Comparison of ENCODE assay signal across 10 cellular contexts in the genomic region with DNA sequence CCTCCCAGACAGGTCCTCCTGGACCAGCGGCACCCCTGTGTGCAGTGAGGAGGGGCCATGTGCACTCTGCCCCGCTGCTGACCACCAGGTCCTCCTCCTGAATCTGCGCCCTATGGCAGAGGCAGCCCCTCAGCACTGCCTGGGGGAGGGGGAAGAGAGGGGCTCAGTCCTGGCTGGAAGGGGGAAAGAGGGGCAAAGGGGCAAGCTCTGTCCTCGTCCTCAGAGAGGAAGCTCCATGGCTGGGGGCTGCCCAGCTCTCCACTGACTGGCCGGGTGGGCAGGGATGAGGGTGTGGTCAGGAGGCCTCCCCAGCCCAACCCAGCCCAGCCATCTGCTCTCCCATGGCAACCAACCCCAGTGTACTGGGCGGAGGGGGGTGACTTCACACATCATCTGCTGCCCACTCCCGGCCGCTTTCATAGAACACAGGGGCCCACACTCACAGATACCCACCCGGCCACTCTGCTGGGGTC. TPM values are rescaled to one million over a fixed set of nuclear protein-coding genes. Genes with fewer than 3 reads are reported as not detected.
DNase-seq lines count a peak whose midpoint lies in the region; ATAC-seq and TF ChIP-seq lines count a peak whose summit lies in the region.
"Had no signal": no experiment of that assay in that cellular context is flagged by ENCODE, and none has a peak within 500 bp of the region (broad histone marks: within the 10 kb centered on the region; RNA-seq: fewer than 3 reads in every experiment).

No MANE protein-coding gene starts in this region.

- intact Hi-C loops in left ventricle myocardium superior (cut with micrococcal nuclease), result no loop called here

- ATAC-seq in left ventricle myocardium superior (peak; percentile 42), GM21381 (IDR thresholded peaks at IDR 0.05; ENCODE audit: unreplicated experiment) (no peak), HG02610 (IDR thresholded peaks at IDR 0.05; ENCODE audit: unreplicated experiment) (no peak)

- H3K9me3 ChIP-seq in WERI-Rb-1 (ENCODE audit: severe bottlenecking), result no peaks in the 10 kb centered on the region

- H3K4me3 ChIP-seq in WERI-Rb-1 (ENCODE audit: low read depth, low read length), result peak overlapping the region; percentile 47
- peak overlapping the region; percentile 3 for H3K4me3 ChIP-seq in retinal pigment epithelial cell (ENCODE audit: low read length)

- no peaks in the 10 kb centered on the region; the same call in 1 of the 2 replicates for H3K36me3 ChIP-seq in WERI-Rb-1

- DNase-seq in ELF-1 (ENCODE audit: low read depth, low spot score) (peak; percentile 74), WERI-Rb-1 (peak; percentile 90), left ventricle myocardium superior (no peak), retinal pigment epithelial cell (ENCODE audit: low read depth) (no peak), H4 (ENCODE audit: low spot score) (no peak), GM19238 (ENCODE audit: insufficient read length, low spot score) (no peak)
- DNase-seq: GF-D8, NCI-H1436 had no signal

- TF ChIP-seq CTCF in WERI-Rb-1 (IDR thresholded peaks at IDR 0.05; ENCODE audit: low read depth, low read length) (no peak), retinal pigment epithelial cell (conservative IDR thresholded peaks at IDR 0.05; ENCODE audit: low read depth, low read length) (no peak)

- H3K27me3 ChIP-seq in WERI-Rb-1 (ENCODE audit: insufficient read depth, low read depth, severe bottlenecking), result no peaks in the 10 kb centered on the region

- peak overlapping the region; percentile 79 for H3K27ac ChIP-seq in WERI-Rb-1

RNA-seq across cellular contexts. Expression of a gene that starts 5.5 kb away (rescaled TPM):
- total RNA-seq in left ventricle myocardium superior, result 82.9 TPM
- 12.9 and 19.6 TPM in 2 replicates for total RNA-seq in H4 (2014; rRNA removed; shearing (Covaris generic))

RNA-seq across cellular contexts. Expression of a gene that starts 38.1 kb away (rescaled TPM):
- total RNA-seq in left ventricle myocardium superior, result not detected
- not detected in 2 replicates for total RNA-seq in H4 (2014; rRNA removed; shearing (Covaris generic))

RNA-seq across cellular contexts. Expression of a gene that starts 49.9 kb away (rescaled TPM):
- total RNA-seq in left ventricle myocardium superior, result not detected
- total RNA-seq in H4 (2014; rRNA removed; shearing (Covaris generic)), result not detected in 2 replicates

Comparison
In these comparisons a context has a peak if more than half of its experiments do, and no peak if none do; other contexts are left out.
1. DNase-seq: peak in ELF-1 (single experiment) and WERI-Rb-1 (single experiment); none in left ventricle myocardium superior (single experiment), retinal pigment epithelial cell (single experiment), H4 (single experiment) and GM19238 (single experiment).